31 cellular contexts compared by ENCODE assay signal in the genomic region with DNA sequence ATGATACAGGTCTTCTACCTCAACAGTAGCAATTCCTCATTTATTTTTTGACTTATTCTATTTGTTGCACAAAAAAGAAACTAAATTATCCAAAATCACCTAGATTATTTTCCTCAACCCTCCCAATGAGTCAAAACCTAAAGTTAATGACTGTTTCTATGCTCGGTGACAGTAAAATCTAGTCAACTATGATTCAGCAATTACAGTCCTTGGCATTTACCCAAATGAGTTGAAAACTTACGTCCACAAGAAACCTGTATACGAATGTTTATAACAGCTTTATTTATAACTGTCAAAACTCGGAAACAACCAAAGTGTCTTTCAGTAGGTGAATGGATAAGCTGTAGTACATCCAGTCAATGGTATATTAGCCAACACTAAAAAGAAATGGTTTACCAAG.
"Had no signal": no experiment of that assay in that cellular context is flagged by ENCODE, and none has a peak within 500 bp of the region (broad histone marks: within the 10 kb centered on the region; RNA-seq: fewer than 3 reads in every experiment).

No MANE protein-coding gene starts in this region.

- H3K36me3 ChIP-seq: brain microvascular endothelial cell, esophagus squamous epithelium had no signal

- H3K9me3 ChIP-seq: esophagus squamous epithelium had no signal

- H3K27ac Mint-ChIP-seq: activated CD4-positive, alpha-beta memory T cell treated with anti-CD3 and anti-CD28 coated beads for 36 hours; activated CD4-positive, alpha-beta T cell treated with anti-CD3 and anti-CD28 coated beads for 36 hours; activated CD4-positive, alpha-beta T cell treated with anti-CD3 and anti-CD28 coated beads, Interleukin-2, amount 10 ng/mL, durations not matched to agents 24 days and 14 days; activated CD8-positive, alpha-beta T cell treated with anti-CD3 and anti-CD28 coated beads, Interleukin-2, amount 10 ng/mL, durations not matched to agents 7 days and 5 days; activated naive CD8-positive, alpha-beta T cell; activated T-helper 17 cell treated with anti-CD3 and anti-CD28 coated beads, Interleukin-2, amount 50 U/mL, for 72 hours; dendritic cell treated with granulocyte-macrophage colony-stimulating factor and Interleukin-4, amounts not matched to agents 40 ng/mL and 50 ng/mL, for 4 days; endodermal cell; T-helper 17 cell; T-helper 2 cell treated with Interferon-gamma antibody and Interleukin-4, amounts not matched to agents 5 μg/mL and 100 μg/mL, for 36 hours had no signal

- H3K4me3 Mint-ChIP-seq: activated CD4-positive, alpha-beta memory T cell treated with anti-CD3 and anti-CD28 coated beads for 36 hours; activated CD4-positive, alpha-beta T cell treated with anti-CD3 and anti-CD28 coated beads for 36 hours; activated CD4-positive, alpha-beta T cell treated with anti-CD3 and anti-CD28 coated beads, Interleukin-2, amount 10 ng/mL, durations not matched to agents 24 days and 14 days; activated CD8-positive, alpha-beta T cell treated with anti-CD3 and anti-CD28 coated beads, Interleukin-2, amount 10 ng/mL, durations not matched to agents 7 days and 5 days; activated naive CD8-positive, alpha-beta T cell; activated T-cell treated with anti-CD3 and anti-CD28 coated beads, Interleukin-2, amount 50 U/mL, for 4 hours; activated T-helper 17 cell treated with anti-CD3 and anti-CD28 coated beads, Interleukin-2, amount 50 U/mL, for 72 hours; central memory CD8-positive, alpha-beta T cell; dendritic cell treated with granulocyte-macrophage colony-stimulating factor and Interleukin-4, amounts not matched to agents 40 ng/mL and 50 ng/mL, for 4 days; endodermal cell; T-helper 17 cell; T-helper 2 cell treated with Interferon-gamma antibody and Interleukin-4, amounts not matched to agents 5 μg/mL and 100 μg/mL, for 36 hours had no signal

- H3K4me1 Mint-ChIP-seq: activated CD4-positive, alpha-beta T cell treated with anti-CD3 and anti-CD28 coated beads for 36 hours; activated CD4-positive, alpha-beta T cell treated with anti-CD3 and anti-CD28 coated beads, Interleukin-2, amount 10 ng/mL, durations not matched to agents 24 days and 14 days; activated T-helper 17 cell treated with anti-CD3 and anti-CD28 coated beads, Interleukin-2, amount 50 U/mL, for 72 hours; central memory CD8-positive, alpha-beta T cell; T-helper 17 cell had no signal

- H3K27me3 Mint-ChIP-seq: activated CD4-positive, alpha-beta memory T cell treated with anti-CD3 and anti-CD28 coated beads for 36 hours; activated CD4-positive, alpha-beta T cell treated with anti-CD3 and anti-CD28 coated beads for 36 hours; activated CD4-positive, alpha-beta T cell treated with anti-CD3 and anti-CD28 coated beads, Interleukin-2, amount 10 ng/mL, durations not matched to agents 24 days and 14 days; activated naive CD8-positive, alpha-beta T cell; activated T-helper 17 cell treated with anti-CD3 and anti-CD28 coated beads, Interleukin-2, amount 50 U/mL, for 72 hours; central memory CD8-positive, alpha-beta T cell; dendritic cell treated with granulocyte-macrophage colony-stimulating factor and Interleukin-4, amounts not matched to agents 40 ng/mL and 50 ng/mL, for 4 days; T-helper 17 cell had no signal

- H3K36me3 Mint-ChIP-seq: activated CD4-positive, alpha-beta memory T cell treated with anti-CD3 and anti-CD28 coated beads for 36 hours; activated naive CD8-positive, alpha-beta T cell had no signal

- H3K27me3 ChIP-seq: brain microvascular endothelial cell, dorsolateral prefrontal cortex, esophagus squamous epithelium had no signal

- H3K4me3 ChIP-seq: coronary artery, dorsolateral prefrontal cortex, esophagus squamous epithelium had no signal

- DNase-seq: activated CD4-positive, alpha-beta memory T cell treated with anti-CD3 and anti-CD28 coated beads for 36 hours; activated CD4-positive, alpha-beta T cell treated with anti-CD3 and anti-CD28 coated beads for 36 hours; activated CD4-positive, alpha-beta T cell treated with anti-CD3 and anti-CD28 coated beads, Interleukin-2, amount 10 ng/mL, durations not matched to agents 24 days and 14 days; activated CD4-positive, CD25-positive, alpha-beta regulatory T cell; activated CD4-positive, CD25-positive, alpha-beta regulatory T cell treated with anti-CD3 and anti-CD28 coated beads, Interleukin-2, amount 50 U/mL, for 72 hours; activated CD8-positive, alpha-beta memory T cell treated with anti-CD3 and anti-CD28 coated beads, Interleukin-2, amount 50 U/mL, for 48 hours; activated CD8-positive, alpha-beta T cell treated with anti-CD3 and anti-CD28 coated beads, Interleukin-2, amount 10 ng/mL, durations not matched to agents 7 days and 5 days; activated effector memory CD4-positive, alpha-beta T cell treated with Interleukin-2 at 50 U/mL for 16 hours; activated gamma-delta T cell treated with Interleukin-2 at 50 U/mL for 16 hours; activated naive CD4-positive, alpha-beta T cell treated with anti-CD3 and anti-CD28 coated beads, Interleukin-2, amount 50 U/mL, for 16 hours; activated naive CD4-positive, alpha-beta T cell treated with Interleukin-2 at 50 U/mL for 16 hours; activated T-cell treated with anti-CD3 and anti-CD28 coated beads, Interleukin-2, amount 50 U/mL, for 4 hours; amniotic stem cell; anterior cingulate cortex; brain microvascular endothelial cell; dorsolateral prefrontal cortex; effector memory CD4-positive, alpha-beta T cell; endodermal cell; esophagus squamous epithelium; foreskin fibroblast; head of caudate nucleus; T-helper 1 cell; T-helper 17 cell; T1000 had no signal

- H3K4me1 ChIP-seq: esophagus squamous epithelium had no signal

- H3K9me3 Mint-ChIP-seq: activated CD4-positive, alpha-beta T cell treated with anti-CD3 and anti-CD28 coated beads, Interleukin-2, amount 10 ng/mL, durations not matched to agents 24 days and 14 days; dendritic cell treated with granulocyte-macrophage colony-stimulating factor and Interleukin-4, amounts not matched to agents 40 ng/mL and 50 ng/mL, for 4 days; endodermal cell; T-helper 2 cell treated with Interferon-gamma antibody and Interleukin-4, amounts not matched to agents 5 μg/mL and 100 μg/mL, for 36 hours had no signal

- H3K27ac ChIP-seq: brain microvascular endothelial cell, coronary artery, dorsolateral prefrontal cortex, epithelial cell of prostate, esophagus squamous epithelium had no signal
